2 cellular contexts compared by ENCODE assay signal in the genomic region with DNA sequence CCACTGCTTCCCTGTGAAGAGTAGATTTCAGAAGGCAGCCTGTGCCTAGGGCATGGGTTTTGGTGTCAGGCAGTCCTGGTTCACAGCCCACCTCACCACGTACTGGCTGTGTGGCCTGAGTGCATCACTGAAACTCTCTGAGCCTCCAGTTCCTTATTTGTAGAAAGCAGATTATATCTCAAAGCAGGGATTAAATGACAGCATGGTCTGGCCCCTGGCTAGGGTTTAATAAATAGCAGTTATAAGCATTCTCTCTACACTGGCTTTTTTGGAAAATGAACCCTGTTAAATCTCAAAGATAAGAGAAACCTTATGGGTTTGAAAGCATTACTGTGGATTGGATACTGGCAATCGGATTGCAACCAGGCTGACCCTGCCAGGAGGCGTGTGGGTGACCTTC.
TF ChIP-seq lines count a peak whose summit lies in the region.

No MANE protein-coding gene starts in this region.

TF ChIP-seq in SK-N-SH, 30 proteins besides CTCF, POLR2A, EP300 and RAD21 (continued from another document):
- TF ChIP-seq RCOR1 (IDR thresholded peaks at IDR 0.05; ENCODE audit: low read length), result peak; percentile 87

TF ChIP-seq in SK-N-SH treated with all-trans-retinoic acid at 6 μM for 48 hours, 23 proteins besides CTCF, POLR2A, EP300 and RAD21 (continued from another document):
- TF ChIP-seq, protein P1, sequence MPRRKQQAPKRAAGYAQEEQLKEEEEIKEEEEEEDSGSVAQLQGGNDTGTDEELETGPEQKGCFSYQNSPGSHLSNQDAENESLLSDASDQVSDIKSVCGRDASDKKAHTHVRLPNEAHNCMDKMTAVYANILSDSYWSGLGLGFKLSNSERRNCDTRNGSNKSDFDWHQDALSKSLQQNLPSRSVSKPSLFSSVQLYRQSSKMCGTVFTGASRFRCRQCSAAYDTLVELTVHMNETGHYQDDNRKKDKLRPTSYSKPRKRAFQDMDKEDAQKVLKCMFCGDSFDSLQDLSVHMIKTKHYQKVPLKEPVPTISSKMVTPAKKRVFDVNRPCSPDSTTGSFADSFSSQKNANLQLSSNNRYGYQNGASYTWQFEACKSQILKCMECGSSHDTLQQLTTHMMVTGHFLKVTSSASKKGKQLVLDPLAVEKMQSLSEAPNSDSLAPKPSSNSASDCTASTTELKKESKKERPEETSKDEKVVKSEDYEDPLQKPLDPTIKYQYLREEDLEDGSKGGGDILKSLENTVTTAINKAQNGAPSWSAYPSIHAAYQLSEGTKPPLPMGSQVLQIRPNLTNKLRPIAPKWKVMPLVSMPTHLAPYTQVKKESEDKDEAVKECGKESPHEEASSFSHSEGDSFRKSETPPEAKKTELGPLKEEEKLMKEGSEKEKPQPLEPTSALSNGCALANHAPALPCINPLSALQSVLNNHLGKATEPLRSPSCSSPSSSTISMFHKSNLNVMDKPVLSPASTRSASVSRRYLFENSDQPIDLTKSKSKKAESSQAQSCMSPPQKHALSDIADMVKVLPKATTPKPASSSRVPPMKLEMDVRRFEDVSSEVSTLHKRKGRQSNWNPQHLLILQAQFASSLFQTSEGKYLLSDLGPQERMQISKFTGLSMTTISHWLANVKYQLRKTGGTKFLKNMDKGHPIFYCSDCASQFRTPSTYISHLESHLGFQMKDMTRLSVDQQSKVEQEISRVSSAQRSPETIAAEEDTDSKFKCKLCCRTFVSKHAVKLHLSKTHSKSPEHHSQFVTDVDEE (CRISPR knock-in tag; IDR thresholded peaks at IDR 0.05), result no peak
- TF ChIP-seq ESRRG (CRISPR knock-in tag; IDR thresholded peaks at IDR 0.05) (no peak), ZFP30 (CRISPR knock-in tag; IDR thresholded peaks at IDR 0.05) (no peak), RARB (CRISPR knock-in tag; IDR thresholded peaks at IDR 0.05) (no peak), PPARA (CRISPR knock-in tag; IDR thresholded peaks at IDR 0.05; ENCODE audit: borderline replicate concordance) (no peak), ISL1 (CRISPR knock-in tag; IDR thresholded peaks at IDR 0.05) (no peak)
